In genomic region chr12:25186788-25187397, GRCh38 we compare ENCODE assay signal across 11 cellular contexts. TPM values are rescaled to one million over a fixed set of nuclear protein-coding genes. Genes with fewer than 3 reads are reported as not detected.
A peak's percentile ranks its signal among the peaks of the same experiment; 100 is the strongest.
DNase-seq lines count a peak whose midpoint lies in the region; ATAC-seq and TF ChIP-seq lines count a peak whose summit lies in the region.
"Had no signal": no experiment of that assay in that cellular context is flagged by ENCODE, and none has a peak within 500 bp of the region (broad histone marks: within the 10 kb centered on the region; RNA-seq: fewer than 3 reads in every experiment).

No MANE protein-coding gene starts in this region.

- H2AFZ ChIP-seq in Karpas-422 (ENCODE audit: low read length) = no peak overlapping the region

- H3K9me3 Mint-ChIP-seq in central memory CD8-positive, alpha-beta T cell = no peaks in the 10 kb centered on the region

- peaks cover 4% of the 10 kb centered on the region for H3K36me3 Mint-ChIP-seq in central memory CD8-positive, alpha-beta T cell (ENCODE audit: insufficient read depth)

- H3K9me3 ChIP-seq in Karpas-422 (ENCODE audit: low read length) = no peaks in the 10 kb centered on the region
- H3K9me3 ChIP-seq: adrenal gland had no signal

- no peaks in the 10 kb centered on the region for H4K20me1 ChIP-seq in Karpas-422 (ENCODE audit: insufficient read depth, low read depth, low read length)

- no peak overlapping the region for H3K9ac ChIP-seq in Karpas-422 (ENCODE audit: low read length)

- POLR2A ChIA-PET in GM10248 (lab: Yijun Ruan, JAX) = no interaction called here

- H3K9me2 ChIP-seq in Karpas-422 (replicated peaks; ENCODE audit: insufficient read depth, low read length) = no peaks in the 10 kb centered on the region

- H3K36me3 ChIP-seq in Karpas-422 (ENCODE audit: insufficient read depth, low read length) = no peaks in the 10 kb centered on the region
- H3K36me3 ChIP-seq: adrenal gland had no signal

- DNase-seq in GM10248 (ENCODE audit: extremely low spot score) (peak; percentile 31), GF-D8 (lab: John Stamatoyannopoulos, UW) (no peak), Karpas-422 (no peak)
- no peak for DNase-seq in central memory CD8-positive, alpha-beta T cell (ENCODE audit: low spot score in 2 of 2)
- DNase-seq in stimulated activated naive CD4-positive, alpha-beta T cell treated with Interleukin-2 at 50 U/mL for 16 hours (lab: John Stamatoyannopoulos, UW) = no peak
- DNase-seq in activated CD4-positive, alpha-beta T cell treated with anti-CD3 and anti-CD28 coated beads, Interleukin-2, amount 50 U/mL, for 48 hours = no peak
- DNase-seq: NCI-H446 had no signal

- H3K27ac ChIP-seq in Karpas-422 (ENCODE audit: low read length) = no peak overlapping the region

- ATAC-seq in GM21367 (IDR thresholded peaks at IDR 0.05; ENCODE audit: unreplicated experiment) (peak; percentile 87), HG03520 (IDR thresholded peaks at IDR 0.05; ENCODE audit: unreplicated experiment) (peak; percentile 88)
- peak; percentile 89 for ATAC-seq in central memory CD8-positive, alpha-beta T cell (replicated peaks; ENCODE audit: extremely low read depth, poor library complexity, severe bottlenecking)

- peaks cover 14% of the 10 kb centered on the region for H3K4me1 Mint-ChIP-seq in central memory CD8-positive, alpha-beta T cell

- H3K4me1 ChIP-seq in Karpas-422 (ENCODE audit: low read length) = no peaks in the 10 kb centered on the region

- H3K27me3 Mint-ChIP-seq in central memory CD8-positive, alpha-beta T cell = no peaks in the 10 kb centered on the region

- peak overlapping the region; percentile 68 for H3K4me3 Mint-ChIP-seq in central memory CD8-positive, alpha-beta T cell

- H3K27me3 ChIP-seq in Karpas-422 (ENCODE audit: low read length) = no peaks in the 10 kb centered on the region
- H3K27me3 ChIP-seq: adrenal gland had no signal

- CTCF ChIA-PET in GM10248 (lab: Yijun Ruan, JAX) = no interaction called here

- TF ChIP-seq CTCF in GM10248 (IDR thresholded peaks at IDR 0.05; ENCODE audit: control extremely low read depth, extremely low read depth, low read depth, missing control alignments) = no peak

- H3K4me3 ChIP-seq in Karpas-422 (ENCODE audit: low read length) = no peak overlapping the region
- H3K4me3 ChIP-seq: lung had no signal

- no peaks in the 10 kb centered on the region for H3K79me2 ChIP-seq in Karpas-422 (ENCODE audit: low read length)

- peak overlapping the region; percentile 77 for H3K27ac Mint-ChIP-seq in central memory CD8-positive, alpha-beta T cell (ENCODE audit: low read depth)

- H3K4me2 ChIP-seq in Karpas-422 (ENCODE audit: low read depth, low read length, poor library complexity, severe bottlenecking) = no peak overlapping the region

RNA-seq across cellular contexts. Expression of gene DNAI7, which starts 8.1 kb away (rescaled TPM):
- not detected in 2 replicates for total RNA-seq in Karpas-422 (2014; rRNA removed; shearing (Covaris generic); ENCODE audit: low replicate concordance)

RNA-seq across cellular contexts. Expression of gene ETFRF1, which starts 8.1 kb away (rescaled TPM):
- 4.9 and 18.3 TPM in 2 replicates for total RNA-seq in Karpas-422 (2014; rRNA removed; shearing (Covaris generic); ENCODE audit: low replicate concordance)
